In the genomic region with DNA sequence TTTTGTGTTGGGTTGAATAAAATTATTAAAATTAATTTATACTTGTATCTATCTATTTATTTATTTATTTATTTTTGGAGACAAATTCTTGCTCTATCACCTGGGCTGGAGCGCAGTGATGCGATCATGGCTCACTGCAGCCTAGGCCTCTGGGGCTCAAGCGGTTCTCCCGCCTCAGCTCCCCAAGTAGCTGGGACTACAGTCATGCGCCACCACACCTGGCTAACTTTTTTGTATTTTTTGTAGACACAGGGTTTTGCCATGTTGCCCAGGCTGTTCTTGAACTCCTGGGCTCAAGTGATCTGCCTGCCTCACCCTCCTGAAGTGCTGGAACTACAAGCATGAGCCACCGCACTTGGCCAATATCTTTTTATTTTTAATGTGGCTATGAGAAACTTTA, we compare ENCODE assay signal across 3 cellular contexts.
"Had no signal": no experiment of that assay in that cellular context is flagged by ENCODE, and none has a peak within 500 bp of the region (broad histone marks: within the 10 kb centered on the region; RNA-seq: fewer than 3 reads in every experiment).

No MANE protein-coding gene starts in this region.

- DNase-seq: GDM1, GF-D8 had no signal

- H3K4me3 ChIP-seq: GM12878 had no signal
